Comparison of ENCODE assay signal across 5 cellular contexts in the genomic region with DNA sequence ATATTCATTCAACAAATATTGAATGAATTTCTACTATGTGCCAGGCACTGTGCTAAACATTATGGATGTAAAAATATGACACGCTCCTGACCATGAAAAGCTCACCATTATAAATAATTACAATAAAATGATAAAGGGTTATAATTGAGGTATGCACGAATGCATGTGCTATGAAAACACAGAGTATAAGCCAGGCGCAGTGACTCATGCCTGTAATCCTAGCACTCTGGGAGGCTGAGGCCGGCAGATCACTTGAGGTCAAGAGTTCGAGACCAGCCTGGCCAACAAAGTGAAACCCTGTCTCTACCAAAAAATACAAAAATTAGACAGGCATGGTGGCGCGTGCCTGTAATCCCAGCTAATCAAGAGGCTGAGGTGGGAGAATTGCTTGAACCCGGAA. TPM values are rescaled to one million over a fixed set of nuclear protein-coding genes. Genes with fewer than 3 reads are reported as not detected.
"Had no signal": no experiment of that assay in that cellular context is flagged by ENCODE, and none has a peak within 500 bp of the region (broad histone marks: within the 10 kb centered on the region; RNA-seq: fewer than 3 reads in every experiment).

No MANE protein-coding gene starts in this region.

RNA-seq across cellular contexts. Expression of gene DNAI7, which starts 5.8 kb away (rescaled TPM):
- total RNA-seq: activated CD8-positive, alpha-beta T cell treated with anti-CD3 and anti-CD28 coated beads for 36 hours; activated T-cell treated with anti-CD3 and anti-CD28 coated beads, Interleukin-2, amount 50 U/mL, for 4 hours; epithelial cell of proximal tubule; glomerular endothelial cell; T-helper 2 cell treated with Interferon-gamma antibody and Interleukin-4, amounts not matched to agents 100 ng/mL and 5 ng/mL, for 36 hours had no signal
